12 cellular contexts compared by ENCODE assay signal in genomic region chr12:113933201-113933786, GRCh38. TPM values are rescaled to one million over a fixed set of nuclear protein-coding genes. Genes with fewer than 3 reads are reported as not detected.
DNase-seq lines count a peak whose midpoint lies in the region; ATAC-seq and TF ChIP-seq lines count a peak whose summit lies in the region.
"Had no signal": no experiment of that assay in that cellular context is flagged by ENCODE, and none has a peak within 500 bp of the region (broad histone marks: within the 10 kb centered on the region; RNA-seq: fewer than 3 reads in every experiment).

No MANE protein-coding gene starts in this region.

- no peaks in the 10 kb centered on the region for H3K9me3 Mint-ChIP-seq in progenitor cell of endocrine pancreas (ENCODE audit: low read depth)
- H3K9me3 Mint-ChIP-seq: activated T-helper 17 cell treated with anti-CD3 and anti-CD28 coated beads, Interleukin-2, amount 50 U/mL, for 72 hours had no signal

- DNase-seq in ELF-1 (ENCODE audit: low read depth, low spot score) (peak; percentile 84), left cardiac atrium (peak; percentile 54), progenitor cell of endocrine pancreas (ENCODE audit: low spot score, unreplicated experiment) (no peak), ureter (ENCODE audit: low spot score) (no peak), NCI-H748 (lab: John Stamatoyannopoulos, UW; ENCODE audit: unreplicated experiment) (no peak)
- no peak for DNase-seq in activated T-cell treated with anti-CD3 and anti-CD28 coated beads, Interleukin-2, amount 50 U/mL, for 48 hours
- DNase-seq: DMS79 treated with DMSO at 0.1 percent for 48 hours, NCI-H1930, T-helper 1 cell had no signal

- peak overlapping the region; percentile 87 for H3K27ac Mint-ChIP-seq in progenitor cell of endocrine pancreas
- H3K27ac Mint-ChIP-seq: activated T-helper 17 cell treated with anti-CD3 and anti-CD28 coated beads, Interleukin-2, amount 50 U/mL, for 72 hours had no signal

- peaks cover 3% of the 10 kb centered on the region for H3K36me3 Mint-ChIP-seq in progenitor cell of endocrine pancreas (ENCODE audit: insufficient read depth)

- peak overlapping the region; percentile 99 for H3K27ac ChIP-seq in angular gyrus (ENCODE audit: low read depth, low read length)

- H3K4me3 Mint-ChIP-seq in progenitor cell of endocrine pancreas (ENCODE audit: low read depth) = no peak overlapping the region
- H3K4me3 Mint-ChIP-seq: activated T-helper 17 cell treated with anti-CD3 and anti-CD28 coated beads, Interleukin-2, amount 50 U/mL, for 72 hours had no signal

- H3K27me3 Mint-ChIP-seq in progenitor cell of endocrine pancreas = no peaks in the 10 kb centered on the region
- H3K27me3 Mint-ChIP-seq: activated T-helper 17 cell treated with anti-CD3 and anti-CD28 coated beads, Interleukin-2, amount 50 U/mL, for 72 hours had no signal

- peaks cover 15% of the 10 kb centered on the region for H3K4me1 Mint-ChIP-seq in progenitor cell of endocrine pancreas (ENCODE audit: low read depth)

- peak; percentile 53 to 73 for ATAC-seq in left cardiac atrium
- ATAC-seq in HG03457 (IDR thresholded peaks at IDR 0.05; ENCODE audit: unreplicated experiment) = no peak
- ATAC-seq: activated T-helper 17 cell treated with anti-CD3 and anti-CD28 coated beads, Interleukin-2, amount 50 U/mL, for 72 hours had no signal

- intact Hi-C loops in left cardiac atrium (cut with DNase I) = no loop called here

- no peak for TF ChIP-seq CTCF in progenitor cell of endocrine pancreas (IDR thresholded peaks at IDR 0.05; ENCODE audit: unreplicated experiment)

RNA-seq across cellular contexts. Expression of gene RBM19, which starts 32.8 kb away (rescaled TPM):
- total RNA-seq in left cardiac atrium (10 to 100 TPM; 18.1 to 18.8 TPM), progenitor cell of endocrine pancreas (39.4 and 42.9 TPM in 2 replicates), ureter (60.0 TPM)

Comparison
In these comparisons a context has a peak if more than half of its experiments do, and no peak if none do; other contexts are left out.
1. DNase-seq: peak in ELF-1 (single experiment) and left cardiac atrium (single experiment); none in progenitor cell of endocrine pancreas (single experiment), activated T-cell treated with anti-CD3 and anti-CD28 coated beads, Interleukin-2, amount 50 U/mL, for 48 hours (0 of 2), ureter (single experiment) and NCI-H748 (single experiment).